ENCODE assay signal across 9 cellular contexts in genomic region chr5:68251804-68252648, GRCh38. TPM values are rescaled to one million over a fixed set of nuclear protein-coding genes. Genes with fewer than 3 reads are reported as not detected.
A peak's percentile ranks its signal among the peaks of the same experiment; 100 is the strongest.
DNase-seq lines count a peak whose midpoint lies in the region; ATAC-seq and TF ChIP-seq lines count a peak whose summit lies in the region.
"Had no signal": no experiment of that assay in that cellular context is flagged by ENCODE, and none has a peak within 500 bp of the region (broad histone marks: within the 10 kb centered on the region; RNA-seq: fewer than 3 reads in every experiment).

No MANE protein-coding gene starts in this region.

- H3K9me3 ChIP-seq in lung (ENCODE audit: control insufficient read depth in 2 of 2, insufficient read depth in 1 of 2, low read length in 1 of 2) = no peaks in the 10 kb centered on the region
- H3K9me3 ChIP-seq in thyroid gland = no peaks in the 10 kb centered on the region
- H3K9me3 ChIP-seq: A549 had no signal

- no peaks in the 10 kb centered on the region for H3K27me3 ChIP-seq in lung (ENCODE audit: control insufficient read depth, insufficient read depth)
- H3K27me3 ChIP-seq in thyroid gland = no peaks in the 10 kb centered on the region

- peaks cover 76% of the 10 kb centered on the region for H3K4me1 Mint-ChIP-seq in T-helper 2 cell treated with Interferon-gamma antibody and Interleukin-4, amounts not matched to agents 5 μg/mL and 100 μg/mL, for 36 hours (ENCODE audit: low read depth)

- H3K27ac ChIP-seq in lung (ENCODE audit: low read depth in 1 of 2, low read length in 1 of 2) (peak overlapping the region; percentile 83 to 87), thyroid gland (peak overlapping the region; percentile 50 to 74 (median 54))
- H3K27ac ChIP-seq: A549 had no signal

- ATAC-seq in lung (ENCODE audit: insufficient read depth, low FRiP score) = no peak
- no peak for ATAC-seq in GM18502 (IDR thresholded peaks at IDR 0.05; ENCODE audit: poor library complexity, unreplicated experiment)

- TF ChIP-seq POLR2A in thyroid gland (IDR thresholded peaks at IDR 0.05) = no peak

- H3K4me3 Mint-ChIP-seq in T-helper 2 cell treated with Interferon-gamma antibody and Interleukin-4, amounts not matched to agents 5 μg/mL and 100 μg/mL, for 36 hours = peak overlapping the region; percentile 6

- intact Hi-C loops in thyroid gland (cut with DNase I) = loop anchor here (10.0 kb wide), 1 partner anchor 1007 kb away; no protein-coding TSS in a partner anchor

- no peak overlapping the region for H3K4me3 ChIP-seq in cardiac fibroblast (replicated peaks in 1 of 2; ENCODE audit: low read depth in 2 of 2, low read length in 2 of 2)
- H3K4me3 ChIP-seq in lung = no peak overlapping the region
- H3K4me3 ChIP-seq in thyroid gland (replicated peaks in 1 of 3) = no peak overlapping the region
- H3K4me3 ChIP-seq: A549 had no signal

- peaks cover 4% of the 10 kb centered on the region for H3K36me3 Mint-ChIP-seq in T-helper 2 cell treated with Interferon-gamma antibody and Interleukin-4, amounts not matched to agents 5 μg/mL and 100 μg/mL, for 36 hours (ENCODE audit: low read depth)

- H3K27me3 Mint-ChIP-seq in T-helper 2 cell treated with Interferon-gamma antibody and Interleukin-4, amounts not matched to agents 5 μg/mL and 100 μg/mL, for 36 hours (ENCODE audit: low read depth) = no peaks in the 10 kb centered on the region

- no peaks in the 10 kb centered on the region for H3K9me3 Mint-ChIP-seq in T-helper 2 cell treated with Interferon-gamma antibody and Interleukin-4, amounts not matched to agents 5 μg/mL and 100 μg/mL, for 36 hours

- no peak for DNase-seq in T-helper 2 cell treated with Interferon-gamma antibody and Interleukin-4, amounts not matched to agents 5 μg/mL and 100 μg/mL, for 36 hours (ENCODE audit: low spot score)
- no peak for DNase-seq in T-helper 2 cell
- peak; percentile 71 to 89 for DNase-seq in cardiac fibroblast (ENCODE audit: low read depth in 2 of 2)
- no peak for DNase-seq in lung (ENCODE audit: low spot score)
- DNase-seq in thyroid gland = peak; percentile 36 to 45
- no peak for DNase-seq in inferior parietal cortex (ENCODE audit: extremely low spot score)
- DNase-seq in activated CD8-positive, alpha-beta memory T cell treated with anti-CD3 and anti-CD28 coated beads, Interleukin-2, amount 50 U/mL, for 4 hours = no peak

- TF ChIP-seq CTCF in cardiac fibroblast (IDR thresholded peaks at IDR 0.05; ENCODE audit: low read depth, low read length) (no peak), lung (IDR thresholded peaks at IDR 0.05; ENCODE audit: control extremely low read depth, extremely low read depth) (no peak), thyroid gland (IDR thresholded peaks at IDR 0.05) (no peak)

- 62 to 70% methylated on average over 7 of the region's 7 CpGs for WGBS in lung, 2 donors
- 56% methylated on average over 7 of the region's 7 CpGs for WGBS in thyroid gland, 2 donors

- H3K27ac Mint-ChIP-seq in T-helper 2 cell treated with Interferon-gamma antibody and Interleukin-4, amounts not matched to agents 5 μg/mL and 100 μg/mL, for 36 hours = peak overlapping the region; percentile 50

- H3K4me1 ChIP-seq in lung (ENCODE audit: control insufficient read depth in 2 of 2, insufficient read depth in 2 of 2, low read length in 2 of 2) (peaks cover 15 to 50% of the 10 kb centered on the region in 2 donors), thyroid gland (peaks cover 26 to 45% of the 10 kb centered on the region in 2 donors)

- H3K36me3 ChIP-seq in lung (ENCODE audit: control insufficient read depth in 2 of 2, insufficient read depth in 2 of 2, low read length in 2 of 2) (peaks cover 0 to under 1% of the 10 kb centered on the region in 2 donors), thyroid gland (no peaks in the 10 kb centered on the region)

RNA-seq across cellular contexts. Expression of gene PIK3R1, which starts 36.5 kb away (rescaled TPM):
- total RNA-seq in lung (100 to 1,000 TPM; 128 to 222 TPM), thyroid gland (100 to 1,000 TPM in 1 of 4 donors, 10 to 100 TPM in 3; 86.1 to 107 (median 94.8) TPM)
- 10 to 100 TPM in 1 of 2 donors, 1 to 10 TPM in 1; 6.8 to 21.3 TPM for polyA plus RNA-seq in lung

Comparison
In these comparisons a context has a peak if more than half of its experiments do, and no peak if none do; other contexts are left out.
1. DNase-seq: peak in cardiac fibroblast (2 of 2) and thyroid gland (2 of 2); none in T-helper 2 cell treated with Interferon-gamma antibody and Interleukin-4, amounts not matched to agents 5 μg/mL and 100 μg/mL, for 36 hours (single experiment), T-helper 2 cell (0 of 5), lung (single experiment), inferior parietal cortex (single experiment) and activated CD8-positive, alpha-beta memory T cell treated with anti-CD3 and anti-CD28 coated beads, Interleukin-2, amount 50 U/mL, for 4 hours (single experiment).